ENCODE assay signal across 1 cellular context in genomic region chr14:23093993-23094665, GRCh38.
A peak's percentile ranks its signal among the peaks of the same experiment; 100 is the strongest.
TF ChIP-seq lines count a peak whose summit lies in the region.

No MANE protein-coding gene starts in this region.

TF ChIP-seq in HEK293, 187 proteins besides CTCF, POLR2A, EP300 and RAD21 (continued from another document):
- TF ChIP-seq ZNF639 (tag by site-specific recombination; IDR thresholded peaks at IDR 0.05) (peak; percentile 48; the same call in 1 of the 2 replicates), ZNF76 (tag by site-specific recombination; IDR thresholded peaks at IDR 0.05; ENCODE audit: borderline replicate concordance, low read depth) (0 out of 2 replicates have a peak, but pooled peaks have one; percentile 9), AEBP2 (tag by site-specific recombination; IDR thresholded peaks at IDR 0.05; ENCODE audit: borderline replicate concordance) (no peak), ZBTB6 (tag by site-specific recombination; IDR thresholded peaks at IDR 0.05) (no peak), REST (tag by site-specific recombination; IDR thresholded peaks at IDR 0.05) (no peak), ZNF660 (tag by site-specific recombination; IDR thresholded peaks at IDR 0.05) (no peak), ZNF529 (tag by site-specific recombination; IDR thresholded peaks at IDR 0.05; ENCODE audit: insufficient replicate concordance) (no peak), ZNF426 (tag by site-specific recombination; IDR thresholded peaks at IDR 0.05) (no peak), GLIS1 (tag by site-specific recombination; IDR thresholded peaks at IDR 0.05) (0 out of 2 replicates have a peak, but pooled peaks have one; percentile 4), ZNF398 (tag by site-specific recombination; IDR thresholded peaks at IDR 0.05) (peak; percentile 68; the same call in 1 of the 2 replicates), PRDM10 (tag by site-specific recombination; IDR thresholded peaks at IDR 0.05) (peak; percentile 62; the same call in 1 of the 2 replicates), ZBTB7A (tag by site-specific recombination; IDR thresholded peaks at IDR 0.05; ENCODE audit: low read depth) (peak; percentile 32; the same call in 1 of the 2 replicates), ZBTB48 (tag by site-specific recombination; IDR thresholded peaks at IDR 0.05) (peak; percentile 61), ZNF18 (tag by site-specific recombination; IDR thresholded peaks at IDR 0.05) (0 out of 2 replicates have a peak, but pooled peaks have one; percentile 8), HOXD13 (CRISPR knock-in tag; IDR thresholded peaks at IDR 0.05; ENCODE audit: borderline replicate concordance) (no peak), ZNF48 (tag by site-specific recombination; IDR thresholded peaks at IDR 0.05) (no peak), ZNF280D (tag by site-specific recombination; IDR thresholded peaks at IDR 0.05) (no peak), ZEB2 (tag by site-specific recombination; IDR thresholded peaks at IDR 0.05) (peak; percentile 14; the same call in 1 of the 2 replicates), ZNF449 (tag by site-specific recombination; IDR thresholded peaks at IDR 0.05) (peak; percentile 86), ZNF600 (tag by site-specific recombination; IDR thresholded peaks at IDR 0.05) (peak; percentile 42; the same call in 1 of the 2 replicates), PATZ1 (tag by site-specific recombination; IDR thresholded peaks at IDR 0.05) (peak; percentile 72)
